2 cellular contexts compared by ENCODE assay signal in genomic region chr18:49281412-49281811, GRCh38.
A peak's percentile ranks its signal among the peaks of the same experiment; 100 is the strongest.
DNase-seq lines count a peak whose midpoint lies in the region; ATAC-seq, FAIRE-seq and TF ChIP-seq lines count a peak whose summit lies in the region.
"Not testable (repeated sequence)": the region's sequence is repeated elsewhere in the genome, so short reads cannot be mapped to it uniquely, and the experiment has no call there.

No MANE protein-coding gene starts in this region.

- not testable (repeated sequence) for H3K36me3 ChIP-seq in HEK293 (ENCODE audit: control insufficient read depth in 2 of 2, insufficient read depth in 1 of 2, low read length in 2 of 2); K562 (ENCODE audit: control insufficient read depth, insufficient read depth, low read length)

- TF ChIP-seq CTCF in HEK293 (tag by site-specific recombination; IDR thresholded peaks at IDR 0.05); K562 (IDR thresholded peaks at IDR 0.05 in 2 of 3, conservative IDR thresholded peaks at IDR 0.05 in 1 of 3; ENCODE audit: insufficient read depth in 2 of 3, low read depth in 1 of 3, low read length in 3 of 3): not testable (repeated sequence)

- not testable (repeated sequence) for H3K9ac ChIP-seq in K562 (ENCODE audit: insufficient read depth in 1 of 2, low read depth in 2 of 2, low read length in 2 of 2)

- TF ChIP-seq RAD21 in K562 (CRISPR knock-in tag; conservative IDR thresholded peaks at IDR 0.05 in 1 of 2, IDR thresholded peaks at IDR 0.05 in 1 of 2) = not testable (repeated sequence)

- not testable (repeated sequence) for H3K27ac ChIP-seq in HEK293 (ENCODE audit: extremely low read depth, low read depth, low read length); K562 (ENCODE audit: extremely low read depth, low read depth, low read length)

- CTCF ChIA-PET in HEK293 (lab: Yijun Ruan, JAX); K562 (lab: Yijun Ruan, JAX; ENCODE audit: low intra/inter-chr PET ratio): not testable (repeated sequence)

- ATAC-seq in K562 = not testable (repeated sequence)

- not testable (repeated sequence) for H3K4me2 ChIP-seq in K562 (ENCODE audit: insufficient read depth, low read length)

- not testable (repeated sequence) for FAIRE-seq in K562 (lab: Jason Lieb, UNC)

- H3K9me3 ChIP-seq in HEK293 (ENCODE audit: control insufficient read depth, insufficient read depth, low read depth, low read length); K562 (replicated peaks; ENCODE audit: control insufficient read depth, insufficient read depth, low read depth, low read length): not testable (repeated sequence)

- TF ChIP-seq POLR2A in K562 (conservative IDR thresholded peaks at IDR 0.05) = not testable (repeated sequence)

- TF ChIP-seq EP300 in K562 (IDR thresholded peaks at IDR 0.05; ENCODE audit: low read length) = not testable (repeated sequence)

- not testable (repeated sequence) for BruUV-seq in K562 (replicated peaks; lab: Mats Ljungman, UMichigan)

- not testable (repeated sequence) for H3K79me2 ChIP-seq in K562 (ENCODE audit: control insufficient read depth, insufficient read depth, low read length)

- not testable (repeated sequence) for H2AFZ ChIP-seq in K562 (ENCODE audit: low read depth, low read length)

- intact Hi-C loops in K562 (cut with micrococcal nuclease) = not testable (repeated sequence)

- POLR2A ChIA-PET in HEK293 (lab: Yijun Ruan, JAX); K562 (lab: Yijun Ruan, JAX): not testable (repeated sequence)

- H4K20me1 ChIP-seq in K562 (replicated peaks; ENCODE audit: control insufficient read depth, insufficient read depth, low read length) = not testable (repeated sequence)

- 70% methylated on average over 2 of the region's 3 CpGs for WGBS in K562 (ENCODE audit: insufficient coverage, low coverage, missing lambda C conversion rate)

- DNase-seq in K562 (ENCODE audit: extremely low read depth in 1 of 4, low spot score in 3 of 4) = not testable (repeated sequence)

- H3K4me1 ChIP-seq in HEK293 (ENCODE audit: control insufficient read depth, insufficient read depth, low read length); K562 (replicated peaks in 1 of 2; ENCODE audit: control insufficient read depth in 2 of 2, insufficient read depth in 2 of 2, low read length in 2 of 2): not testable (repeated sequence)

- H3K9me1 ChIP-seq in K562 (ENCODE audit: control insufficient read depth, insufficient read depth, low read length) = not testable (repeated sequence)

- not testable (repeated sequence) for H3K4me3 ChIP-seq in HEK293 (ENCODE audit: low read depth, low read length); K562

- in situ Hi-C loops in K562 (cut with MboI) = not testable (repeated sequence)

- H3K27me3 ChIP-seq in K562 (ENCODE audit: control insufficient read depth in 2 of 2, insufficient read depth in 2 of 2, low read length in 2 of 2) = not testable (repeated sequence)

TF ChIP-seq in HEK293, 187 proteins besides CTCF, POLR2A, EP300 and RAD21:
- peak; percentile 86 for TF ChIP-seq ZNF146 (tag by site-specific recombination; IDR thresholded peaks at IDR 0.05)
TF ChIP-seq in HEK293: peak in this region for 1; not testable (repeated sequence) for 186.

TF ChIP-seq in K562, 482 proteins besides CTCF, POLR2A, EP300 and RAD21:
- TF ChIP-seq NFIC (IDR thresholded peaks at IDR 0.05) (peak; percentile 65), KDM1A (IDR thresholded peaks at IDR 0.05) (0 out of 4 replicates have a peak, but pooled peaks of 1 of the 2 experiments have one; percentile 7), BCOR (IDR thresholded peaks at IDR 0.05) (0 out of 2 replicates have a peak, but pooled peaks have one; percentile 11), ZNF146 (CRISPR knock-in tag; IDR thresholded peaks at IDR 0.05; ENCODE audit: unreplicated experiment) (peak; percentile 73)
TF ChIP-seq in K562: peak in this region for 4; not testable (repeated sequence) for 478.
